In genomic region chr15:31235298-31236183, GRCh38 we compare ENCODE assay signal across 8 cellular contexts.
DNase-seq lines count a peak whose midpoint lies in the region; TF ChIP-seq lines count a peak whose summit lies in the region.

No MANE protein-coding gene starts in this region.

- no peaks in the 10 kb centered on the region for H3K79me2 ChIP-seq in parathyroid adenoma

- no peaks in the 10 kb centered on the region for H3K27me3 ChIP-seq in parathyroid adenoma (ENCODE audit: control insufficient read depth, insufficient read depth, low read length)

- no peak overlapping the region for H2AFZ ChIP-seq in parathyroid adenoma

- peak overlapping the region; percentile 44 for H3K27ac ChIP-seq in parathyroid adenoma

- H3K4me3 ChIP-seq in choroid plexus epithelial cell (ENCODE audit: low read depth, low read length) = no peak overlapping the region
- H3K4me3 ChIP-seq in parathyroid adenoma (ENCODE audit: low read depth, low read length) = no peak overlapping the region

- H3K27ac Mint-ChIP-seq in HFFc6 = no peak overlapping the region

- H3K4me1 Mint-ChIP-seq in HFFc6 (ENCODE audit: low read depth) = peaks cover 15% of the 10 kb centered on the region

- H3K9me3 Mint-ChIP-seq in HFFc6 = no peaks in the 10 kb centered on the region

- no peak overlapping the region for H3K9ac ChIP-seq in parathyroid adenoma

- H3K36me3 Mint-ChIP-seq in HFFc6 (ENCODE audit: low read depth) = no peaks in the 10 kb centered on the region

- no peak overlapping the region for H3K4me2 ChIP-seq in parathyroid adenoma (ENCODE audit: low read length)

- peaks cover 20% of the 10 kb centered on the region for H3K27me3 Mint-ChIP-seq in HFFc6 (ENCODE audit: insufficient read depth)

- H3K4me3 Mint-ChIP-seq in HFFc6 = no peak overlapping the region

- TF ChIP-seq CTCF in choroid plexus epithelial cell (conservative IDR thresholded peaks at IDR 0.05; ENCODE audit: low read depth, low read length) = no peak
- no peak for TF ChIP-seq CTCF in parathyroid adenoma (IDR thresholded peaks at IDR 0.05)
- no peak for TF ChIP-seq CTCF in HFFc6 (IDR thresholded peaks at IDR 0.05)

- H3K9me3 ChIP-seq in parathyroid adenoma (ENCODE audit: control insufficient read depth, low read length) = no peaks in the 10 kb centered on the region

- DNase-seq in NOMO-1 treated with DMSO at 0.1 percent for 48 hours (lab: John Stamatoyannopoulos, UW; ENCODE audit: unreplicated experiment) (peak; percentile 54), NOMO-1 treated with dmso at 0.1 percent for 144 hours (lab: John Stamatoyannopoulos, UW; ENCODE audit: unreplicated experiment) (no peak), NCI-H2196 (lab: John Stamatoyannopoulos, UW; ENCODE audit: unreplicated experiment) (peak; percentile 59), choroid plexus epithelial cell (ENCODE audit: low read depth) (peak; percentile 62), HFFc6 (no peak), islet precursor cell (no peak), amniotic stem cell (lab: John Stamatoyannopoulos, UW) (no peak)

- H3K4me1 ChIP-seq in parathyroid adenoma = no peaks in the 10 kb centered on the region

- H3K36me3 ChIP-seq in parathyroid adenoma (ENCODE audit: control insufficient read depth, insufficient read depth, low read length) = no peaks in the 10 kb centered on the region

Comparison
In these comparisons a context has a peak if more than half of its experiments do, and no peak if none do; other contexts are left out.
1. DNase-seq: peak in NOMO-1 treated with DMSO at 0.1 percent for 48 hours (single experiment), NCI-H2196 (single experiment) and choroid plexus epithelial cell (single experiment); none in NOMO-1 treated with dmso at 0.1 percent for 144 hours (single experiment), HFFc6 (single experiment), islet precursor cell (single experiment) and amniotic stem cell (single experiment).